1 cellular context compared by ENCODE assay signal in the genomic region with DNA sequence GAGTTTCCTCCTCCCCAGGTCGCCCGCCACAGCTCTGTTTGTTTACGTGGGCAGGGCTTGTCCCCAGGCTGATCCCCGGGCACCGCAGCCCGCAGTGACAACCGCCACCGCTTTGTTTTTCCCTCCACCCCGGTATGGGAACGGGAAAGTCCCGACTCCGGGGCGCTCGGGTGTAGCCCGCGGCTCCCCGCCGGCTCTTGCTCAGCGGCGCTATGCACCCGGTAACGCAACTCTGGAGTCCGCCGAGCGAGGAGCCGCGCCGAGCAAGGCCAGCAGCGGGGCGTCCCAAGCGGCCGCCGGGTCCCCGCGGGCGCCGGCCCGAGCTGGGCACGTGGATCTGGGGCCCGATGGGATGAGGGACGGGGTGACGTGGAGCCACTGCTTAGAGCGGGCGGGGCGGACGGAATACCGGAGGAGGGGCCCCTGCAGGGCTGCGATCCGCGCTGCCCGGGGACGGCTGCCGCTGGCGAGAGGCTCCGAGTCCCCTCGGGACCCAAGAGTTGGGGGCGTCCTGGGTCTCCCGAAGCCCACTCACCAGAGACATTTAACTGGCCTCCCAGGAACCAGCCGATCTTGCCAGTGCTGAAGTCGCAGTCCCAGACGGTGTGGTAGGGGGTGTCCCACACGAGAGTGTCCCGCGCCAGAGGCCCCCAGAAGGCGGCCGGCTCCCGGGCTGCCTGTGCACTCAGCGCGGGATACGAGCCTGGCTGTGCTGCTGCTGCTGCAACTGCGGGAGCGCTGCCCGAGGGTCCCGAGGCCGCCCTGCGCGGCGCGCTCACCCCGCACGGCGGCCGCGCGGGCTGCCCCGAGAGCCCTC.
TF ChIP-seq lines count a peak whose summit lies in the region.

No MANE protein-coding gene starts in this region.

TF ChIP-seq in A549, 52 proteins besides CTCF, POLR2A, EP300 and RAD21 (continued from another document):
- no peak for TF ChIP-seq HMGXB4 (CRISPR knock-in tag; IDR thresholded peaks at IDR 0.05; ENCODE audit: borderline replicate concordance)
- TF ChIP-seq TP53 (CRISPR knock-in tag; IDR thresholded peaks at IDR 0.05) = no peak
- no peak for TF ChIP-seq SREBF2 (IDR thresholded peaks at IDR 0.05)
- TF ChIP-seq BCL3 (IDR thresholded peaks at IDR 0.05) = peak; percentile 17; the same call in 2 of the 3 replicates
- peak in 1 of 2 experiments; percentile 51; a peak in 2 of 5 replicates for TF ChIP-seq JUN (IDR thresholded peaks at IDR 0.05)
TF ChIP-seq in A549: peak in this region for 9.
